ENCODE assay signal across 21 cellular contexts in genomic region chr22:37911697-37912096, GRCh38. TPM values are rescaled to one million over a fixed set of nuclear protein-coding genes. Genes with fewer than 3 reads are reported as not detected.
DNase-seq lines count a peak whose midpoint lies in the region; ATAC-seq and TF ChIP-seq lines count a peak whose summit lies in the region.
"Had no signal": no experiment of that assay in that cellular context is flagged by ENCODE, and none has a peak within 500 bp of the region (broad histone marks: within the 10 kb centered on the region; RNA-seq: fewer than 3 reads in every experiment).

No MANE protein-coding gene starts in this region.

- peaks cover 14% of the 10 kb centered on the region for H3K36me3 Mint-ChIP-seq in activated CD4-positive, alpha-beta T cell treated with anti-CD3 and anti-CD28 coated beads, Interleukin-2, amount 10 ng/mL, durations not matched to agents 24 days and 14 days (ENCODE audit: low read depth)

- no peak overlapping the region for H3K4me3 ChIP-seq in BLaER1 treated with 17β-estradiol and CSF1 and Interleukin-3, amounts not matched to agents 10 nM and 100 nM
- H3K4me3 ChIP-seq in gastroesophageal sphincter (no peak overlapping the region), sigmoid colon (peak overlapping the region in 2 of 4 donors; percentile 22 to 39)
- H3K4me3 ChIP-seq: ascending aorta, gastrocnemius medialis, MG63, thyroid gland had no signal

- WGBS in gastroesophageal sphincter (ENCODE audit: low coverage in 1 of 2), 2 donors, result 19 to 60% methylated on average over 4 of the region's 8 CpGs
- 85 to 89% methylated on average over 8 of the region's 8 CpGs for WGBS in sigmoid colon, 2 donors

- H3K4me1 Mint-ChIP-seq in activated CD4-positive, alpha-beta T cell treated with anti-CD3 and anti-CD28 coated beads, Interleukin-2, amount 10 ng/mL, durations not matched to agents 24 days and 14 days, result peaks cover 27% of the 10 kb centered on the region

- peak overlapping the region in 4 of 11 experiments; percentile 68 to 73 (median 68); a peak in 8 of 22 replicates for H3K27ac ChIP-seq in BLaER1 treated with 17β-estradiol and CSF1 and Interleukin-3, amounts not matched to agents 10 nM and 100 nM
- peak overlapping the region; percentile 100 for H3K27ac ChIP-seq in RWPE1
- H3K27ac ChIP-seq in gastroesophageal sphincter, result peak overlapping the region; percentile 51 to 94 (median 92)
- H3K27ac ChIP-seq in sigmoid colon, result peak overlapping the region; percentile 88 to 97 (median 92)
- H3K27ac ChIP-seq: ascending aorta had no signal

- TF ChIP-seq POLR2A in gastroesophageal sphincter (IDR thresholded peaks at IDR 0.05), result no peak
- TF ChIP-seq POLR2A in sigmoid colon (IDR thresholded peaks at IDR 0.05), result no peak

- ATAC-seq in gastroesophageal sphincter, result no peak
- ATAC-seq: gastrocnemius medialis, left ventricle myocardium superior had no signal

- H3K27me3 ChIP-seq in BLaER1 treated with 17β-estradiol and CSF1 and Interleukin-3, amounts not matched to agents 10 nM and 100 nM, result no peaks in the 10 kb centered on the region
- H3K27me3 ChIP-seq in gastroesophageal sphincter, result no peaks in the 10 kb centered on the region
- no peaks in the 10 kb centered on the region for H3K27me3 ChIP-seq in sigmoid colon
- H3K27me3 ChIP-seq: ascending aorta, gastrocnemius medialis, MG63, thyroid gland had no signal

- no peak for TF ChIP-seq EP300 in gastroesophageal sphincter (IDR thresholded peaks at IDR 0.05)
- no peak for TF ChIP-seq EP300 in sigmoid colon (IDR thresholded peaks at IDR 0.05)

- no peak for TF ChIP-seq CTCF in RWPE1 (conservative IDR thresholded peaks at IDR 0.05; ENCODE audit: low read depth)
- no peak for TF ChIP-seq CTCF in gastroesophageal sphincter (IDR thresholded peaks at IDR 0.05)
- TF ChIP-seq CTCF in sigmoid colon (IDR thresholded peaks at IDR 0.05), result no peak

- H3K4me2 ChIP-seq in BLaER1 treated with 17β-estradiol and CSF1 and Interleukin-3, amounts not matched to agents 10 nM and 100 nM, result peak overlapping the region; percentile 22 to 100 (median 84); a peak in 21 of 22 replicates

- peaks cover 56 to 95% (median 83%) of the 10 kb centered on the region in 10 experiments for H3K4me1 ChIP-seq in BLaER1 treated with 17β-estradiol and CSF1 and Interleukin-3, amounts not matched to agents 10 nM and 100 nM
- H3K4me1 ChIP-seq in gastroesophageal sphincter (peaks cover 0 to 62% (median 16%) of the 10 kb centered on the region in 3 donors), sigmoid colon (peaks cover 0 to 80% (median 67%) of the 10 kb centered on the region in 4 donors)

- no peak overlapping the region for H3K27ac Mint-ChIP-seq in activated CD4-positive, alpha-beta T cell treated with anti-CD3 and anti-CD28 coated beads, Interleukin-2, amount 10 ng/mL, durations not matched to agents 24 days and 14 days

- no peak overlapping the region for H3K4me3 Mint-ChIP-seq in activated CD4-positive, alpha-beta T cell treated with anti-CD3 and anti-CD28 coated beads, Interleukin-2, amount 10 ng/mL, durations not matched to agents 24 days and 14 days

- H3K36me3 ChIP-seq in BLaER1 treated with 17β-estradiol and CSF1 and Interleukin-3, amounts not matched to agents 10 nM and 100 nM, result peaks cover 13 to 46% (median 22%) of the 10 kb centered on the region in 11 experiments; a peak in 19 of 22 replicates
- H3K36me3 ChIP-seq in gastroesophageal sphincter (peaks cover 0 to 48% of the 10 kb centered on the region in 2 donors), sigmoid colon (peaks cover 11 to 48% (median 45%) of the 10 kb centered on the region in 4 donors)

- peak overlapping the region in 4 of 11 experiments; percentile 45 to 63 (median 56); a peak in 6 of 22 replicates for H3K9ac ChIP-seq in BLaER1 treated with 17β-estradiol and CSF1 and Interleukin-3, amounts not matched to agents 10 nM and 100 nM
- H3K9ac ChIP-seq: parathyroid adenoma had no signal

- peaks cover 17 to 74% (median 51%) of the 10 kb centered on the region in 11 experiments; a peak in 18 of 22 replicates for H4K20me1 ChIP-seq in BLaER1 treated with 17β-estradiol and CSF1 and Interleukin-3, amounts not matched to agents 10 nM and 100 nM

- no peaks in the 10 kb centered on the region for H3K9me3 Mint-ChIP-seq in activated CD4-positive, alpha-beta T cell treated with anti-CD3 and anti-CD28 coated beads, Interleukin-2, amount 10 ng/mL, durations not matched to agents 24 days and 14 days

- no peaks in the 10 kb centered on the region for H3K9me3 ChIP-seq in BLaER1 treated with 17β-estradiol and CSF1 and Interleukin-3, amounts not matched to agents 10 nM and 100 nM (replicated peaks in 1 of 11)
- H3K9me3 ChIP-seq in gastroesophageal sphincter, result no peaks in the 10 kb centered on the region
- H3K9me3 ChIP-seq in sigmoid colon, result no peaks in the 10 kb centered on the region
- H3K9me3 ChIP-seq: ascending aorta, gastrocnemius medialis, MG63, thyroid gland had no signal

- CTCF ChIA-PET in RWPE1 (lab: Yijun Ruan, JAX), result interaction anchor here (0.5 to 0.6 kb wide), 2 partner anchors 43 to 48 kb away, joined by 3 to 4 read pairs; no protein-coding TSS in a partner anchor

- H3K27me3 Mint-ChIP-seq in activated CD4-positive, alpha-beta T cell treated with anti-CD3 and anti-CD28 coated beads, Interleukin-2, amount 10 ng/mL, durations not matched to agents 24 days and 14 days, result no peaks in the 10 kb centered on the region

- intact Hi-C loops in sigmoid colon (cut with DNase I), result loop anchor here (2.0 kb wide), 1 partner anchor 21 kb away; no protein-coding TSS in a partner anchor
- intact Hi-C loops in activated CD4-positive, alpha-beta T cell treated with anti-CD3 and anti-CD28 coated beads, Interleukin-2, amount 10 ng/mL, durations not matched to agents 24 days and 14 days (cut with micrococcal nuclease), result no loop called here

- no peak for DNase-seq in RWPE1 (ENCODE audit: low spot score)
- DNase-seq in sigmoid colon, result no peak
- DNase-seq in activated effector memory CD4-positive, alpha-beta T cell treated with anti-CD3 and anti-CD28 coated beads, Interleukin-2, amount 50 U/mL, for 16 hours, result no peak
- no peak for DNase-seq in activated CD4-positive, alpha-beta T cell treated with anti-CD3 and anti-CD28 coated beads, Interleukin-2, amount 10 ng/mL, durations not matched to agents 24 days and 14 days
- no peak for DNase-seq in NCI-H128 (lab: John Stamatoyannopoulos, UW; ENCODE audit: unreplicated experiment)
- DNase-seq in KG1 (lab: John Stamatoyannopoulos, UW), result no peak
- DNase-seq: activated CD4-positive, alpha-beta T cell treated with anti-CD3 and anti-CD28 coated beads for 4 hours; DMS79 treated with DMSO at 0.1 percent for 48 hours; gastrocnemius medialis; left ventricle myocardium superior; MG63; NCI-H1694; NCI-H446; NK-92 treated with Interleukin-12 subunit alpha and Interleukin-12 subunit beta, amount 100 ng/mL, for 24 hours; RPMI8226; stimulated activated CD4-positive, alpha-beta T cell treated with anti-CD3 and anti-CD28 coated beads, Interleukin-2, amount 100 ng/mL, for 48 hours had no signal

- POLR2A ChIA-PET in RWPE1 (lab: Yijun Ruan, JAX; ENCODE audit: low non-redundant PET), result no interaction called here

RNA-seq across cellular contexts. Expression of gene MICALL1, which starts 5.6 kb away (rescaled TPM):
- total RNA-seq in gastroesophageal sphincter (100 to 1,000 TPM in 1 of 4 donors, 10 to 100 TPM in 3; 46.9 to 132 (median 48.1) TPM), sigmoid colon (100 to 1,000 TPM in 1 of 4 donors, 10 to 100 TPM in 3; 23.9 to 109 (median 51.6) TPM)
- 10 to 100 TPM in 1 of 3 donors, 1 to 10 TPM in 2; 8.4 to 22.5 (median 9.7) TPM for polyA plus RNA-seq in sigmoid colon
- 27.3 and 27.7 TPM in 2 replicates for total RNA-seq in activated CD4-positive, alpha-beta T cell treated with anti-CD3 and anti-CD28 coated beads, Interleukin-2, amount 10 ng/mL, durations not matched to agents 24 days and 14 days

RNA-seq across cellular contexts. Expression of gene C22orf23, which starts 41.7 kb away (rescaled TPM):
- total RNA-seq in gastroesophageal sphincter, result under 1 TPM in 2 of 4 donors, not detected in 2; 0.31 to 0.40 TPM
- total RNA-seq in sigmoid colon, result under 1 TPM in 1 of 4 donors, not detected in 3; 0.36 TPM
- polyA plus RNA-seq in sigmoid colon, result under 1 TPM in 1 of 3 donors, not detected in 2; 0.15 TPM
- total RNA-seq in activated CD4-positive, alpha-beta T cell treated with anti-CD3 and anti-CD28 coated beads, Interleukin-2, amount 10 ng/mL, durations not matched to agents 24 days and 14 days, result 0.37 TPM in 1 of 2 replicates, not detected in the other
- total RNA-seq: ascending aorta had no signal

RNA-seq across cellular contexts. Expression of gene POLR2F, which starts 41.8 kb away (rescaled TPM):
- 10 to 100 TPM; 41.4 to 79.5 (median 72.0) TPM for total RNA-seq in gastroesophageal sphincter
- 100 to 1,000 TPM in 1 of 4 donors, 10 to 100 TPM in 3; 47.9 to 149 (median 71.1) TPM for total RNA-seq in sigmoid colon
- polyA plus RNA-seq in sigmoid colon, result 100 to 1,000 TPM in 2 of 3 donors, 10 to 100 TPM in 1; 96.9 to 136 (median 126) TPM
- total RNA-seq in activated CD4-positive, alpha-beta T cell treated with anti-CD3 and anti-CD28 coated beads, Interleukin-2, amount 10 ng/mL, durations not matched to agents 24 days and 14 days, result 113 TPM in 2 replicates
